Comparison of ENCODE assay signal across 13 cellular contexts in genomic region chr6:33926451-33926850, GRCh38.
A peak's percentile ranks its signal among the peaks of the same experiment; 100 is the strongest.
DNase-seq lines count a peak whose midpoint lies in the region; ATAC-seq and TF ChIP-seq lines count a peak whose summit lies in the region.
"Had no signal": no experiment of that assay in that cellular context is flagged by ENCODE, and none has a peak within 500 bp of the region (broad histone marks: within the 10 kb centered on the region; RNA-seq: fewer than 3 reads in every experiment).

No MANE protein-coding gene starts in this region.

- no peak overlapping the region for H3K27ac Mint-ChIP-seq in activated CD8-positive, alpha-beta T cell treated with anti-CD3 and anti-CD28 coated beads, Interleukin-2, amount 10 ng/mL, durations not matched to agents 7 days and 5 days
- H3K27ac Mint-ChIP-seq in neural progenitor cell, result no peak overlapping the region

- no peak overlapping the region for H2AK5ac ChIP-seq in neuronal stem cell (ENCODE audit: low read depth, low read length)

- no peak overlapping the region for H3K9ac ChIP-seq in neural progenitor cell
- H3K9ac ChIP-seq in neuronal stem cell (ENCODE audit: low read depth, low read length, poor library complexity), result no peak overlapping the region

- H3K4ac ChIP-seq in neuronal stem cell (ENCODE audit: low read length), result no peak overlapping the region

- H3K18ac ChIP-seq in neuronal stem cell (ENCODE audit: low read length), result no peak overlapping the region

- peak; percentile 35 for ATAC-seq in activated CD8-positive, alpha-beta T cell treated with anti-CD3 and anti-CD28 coated beads, Interleukin-2, amount 10 ng/mL, durations not matched to agents 7 days and 5 days
- no peak for ATAC-seq in HG03432 (IDR thresholded peaks at IDR 0.05; ENCODE audit: unreplicated experiment)

- H4K8ac ChIP-seq in neuronal stem cell (ENCODE audit: low read depth, low read length), result no peak overlapping the region

- no peaks in the 10 kb centered on the region for H3K79me1 ChIP-seq in neuronal stem cell (ENCODE audit: low read depth, low read length)

- H3F3A ChIP-seq in neural progenitor cell (ENCODE audit: low read depth), result no peaks in the 10 kb centered on the region

- no peak overlapping the region for H2BK120ac ChIP-seq in neuronal stem cell (ENCODE audit: low read depth, low read length)

- no peak overlapping the region for H3K4me3 Mint-ChIP-seq in activated CD8-positive, alpha-beta T cell treated with anti-CD3 and anti-CD28 coated beads, Interleukin-2, amount 10 ng/mL, durations not matched to agents 7 days and 5 days
- no peak overlapping the region for H3K4me3 Mint-ChIP-seq in neural progenitor cell

- H3K27me3 ChIP-seq in neural progenitor cell (no peaks in the 10 kb centered on the region), neuronal stem cell (ENCODE audit: control insufficient read depth in 3 of 3, insufficient read depth in 3 of 3, low read depth in 1 of 3, low read length in 3 of 3) (no peaks in the 10 kb centered on the region)
- H3K27me3 ChIP-seq: pancreas had no signal

- H3K9me3 ChIP-seq in neural progenitor cell (ENCODE audit: low read depth) (no peaks in the 10 kb centered on the region), neuronal stem cell (replicated peaks in 1 of 2; ENCODE audit: control insufficient read depth in 2 of 2, insufficient read depth in 1 of 2, low read depth in 1 of 2, low read length in 2 of 2) (no peaks in the 10 kb centered on the region)
- H3K9me3 ChIP-seq: pancreas had no signal

- H3K23ac ChIP-seq in neuronal stem cell (ENCODE audit: low read depth, low read length, poor library complexity), result no peak overlapping the region

- DNase-seq in NCI-H2171 treated with DMSO at 0.1 percent for 48 hours (lab: John Stamatoyannopoulos, UW) (peak; percentile 53), NCI-H2171 (lab: John Stamatoyannopoulos, UW) (no peak), NCI-H146 treated with DMSO at 0.1 percent for 48 hours (lab: John Stamatoyannopoulos, UW; ENCODE audit: unreplicated experiment) (peak; percentile 42), neural progenitor cell (ENCODE audit: low spot score) (peak; percentile 66), DMS153 treated with DMSO at 0.1 percent for 48 hours (lab: John Stamatoyannopoulos, UW; ENCODE audit: unreplicated experiment) (no peak), neuronal stem cell (ENCODE audit: low spot score) (no peak)
- no peak for DNase-seq in activated CD8-positive, alpha-beta T cell treated with anti-CD3 and anti-CD28 coated beads, Interleukin-2, amount 10 ng/mL, durations not matched to agents 7 days and 5 days
- DNase-seq: activated CD4-positive, alpha-beta T cell treated with anti-CD3 and anti-CD28 coated beads, Interleukin-2, amount 50 U/mL, for 48 hours; amniotic stem cell; pancreas; Right ventricle myocardium superior; trophoblast cell had no signal

- H2BK15ac ChIP-seq in neuronal stem cell (ENCODE audit: low read length), result no peak overlapping the region

- H3K27ac ChIP-seq in neural progenitor cell, result no peak overlapping the region
- H3K27ac ChIP-seq in neuronal stem cell (replicated peaks; ENCODE audit: low read length), result no peak overlapping the region
- H3K27ac ChIP-seq: pancreas had no signal

- CTCF ChIA-PET in activated CD8-positive, alpha-beta T cell treated with anti-CD3 and anti-CD28 coated beads, Interleukin-2, amount 10 ng/mL, durations not matched to agents 7 days and 5 days (lab: Charles Lee), result no interaction called here

- H3K4me2 ChIP-seq in neural progenitor cell (no peak overlapping the region), neuronal stem cell (ENCODE audit: insufficient read depth, low read length, poor library complexity, severe bottlenecking) (no peak overlapping the region)

- no peak overlapping the region for H3K4me3 ChIP-seq in neural progenitor cell
- no peak overlapping the region for H3K4me3 ChIP-seq in neuronal stem cell (ENCODE audit: low read length in 2 of 2)
- H3K4me3 ChIP-seq: pancreas had no signal

- no peaks in the 10 kb centered on the region for H4K20me1 ChIP-seq in neural progenitor cell (ENCODE audit: low read depth)

- no peak overlapping the region for H2BK5ac ChIP-seq in neuronal stem cell (ENCODE audit: low read length)

- POLR2A ChIA-PET in activated CD8-positive, alpha-beta T cell treated with anti-CD3 and anti-CD28 coated beads, Interleukin-2, amount 10 ng/mL, durations not matched to agents 7 days and 5 days (lab: Charles Lee), result no interaction called here

- no peaks in the 10 kb centered on the region for H3K36me3 ChIP-seq in neural progenitor cell
- H3K36me3 ChIP-seq in neuronal stem cell (replicated peaks in 1 of 2; ENCODE audit: control insufficient read depth in 2 of 2, insufficient read depth in 2 of 2, low read length in 2 of 2), result no peaks in the 10 kb centered on the region
- H3K36me3 ChIP-seq: pancreas had no signal

- no peak for TF ChIP-seq CTCF in neural progenitor cell (IDR thresholded peaks at IDR 0.05)

- H3K4me1 Mint-ChIP-seq in activated CD8-positive, alpha-beta T cell treated with anti-CD3 and anti-CD28 coated beads, Interleukin-2, amount 10 ng/mL, durations not matched to agents 7 days and 5 days (ENCODE audit: low read depth), result peaks cover 18% of the 10 kb centered on the region
- peaks cover 23% of the 10 kb centered on the region for H3K4me1 Mint-ChIP-seq in neural progenitor cell

- no peak overlapping the region for H3K14ac ChIP-seq in neuronal stem cell (ENCODE audit: low read length)

- peaks cover 6% of the 10 kb centered on the region for H3K27me3 Mint-ChIP-seq in activated CD8-positive, alpha-beta T cell treated with anti-CD3 and anti-CD28 coated beads, Interleukin-2, amount 10 ng/mL, durations not matched to agents 7 days and 5 days (ENCODE audit: low read depth)
- H3K27me3 Mint-ChIP-seq in neural progenitor cell (ENCODE audit: insufficient read depth, low read depth), result peaks cover 4% of the 10 kb centered on the region

- H2AFZ ChIP-seq in neural progenitor cell (replicated peaks), result no peak overlapping the region
- no peak overlapping the region for H2AFZ ChIP-seq in neuronal stem cell (ENCODE audit: low read length)

- H3K9me3 Mint-ChIP-seq in activated CD8-positive, alpha-beta T cell treated with anti-CD3 and anti-CD28 coated beads, Interleukin-2, amount 10 ng/mL, durations not matched to agents 7 days and 5 days (ENCODE audit: insufficient read depth), result no peaks in the 10 kb centered on the region
- H3K9me3 Mint-ChIP-seq in neural progenitor cell, result peaks cover 12% of the 10 kb centered on the region

- H3K36me3 Mint-ChIP-seq in activated CD8-positive, alpha-beta T cell treated with anti-CD3 and anti-CD28 coated beads, Interleukin-2, amount 10 ng/mL, durations not matched to agents 7 days and 5 days (ENCODE audit: low read depth), result no peaks in the 10 kb centered on the region
- H3K36me3 Mint-ChIP-seq in neural progenitor cell, result no peaks in the 10 kb centered on the region

- H3K79me2 ChIP-seq in neural progenitor cell (ENCODE audit: low read depth), result no peaks in the 10 kb centered on the region

- no peak overlapping the region for H4K91ac ChIP-seq in neuronal stem cell (ENCODE audit: low read depth, low read length, poor library complexity)

- H2BK12ac ChIP-seq in neuronal stem cell (ENCODE audit: low read length), result no peak overlapping the region

- H3K4me1 ChIP-seq in neural progenitor cell (no peaks in the 10 kb centered on the region), neuronal stem cell (ENCODE audit: control insufficient read depth in 2 of 2, insufficient read depth in 1 of 2, low read depth in 1 of 2, low read length in 2 of 2) (no peaks in the 10 kb centered on the region)
- H3K4me1 ChIP-seq: pancreas had no signal

- WGBS in neuronal stem cell (ENCODE audit: extremely low coverage in 2 of 2, insufficient read length in 2 of 2, insufficient replicate concordance in 1 of 2), 2 donors, result no CpG with 5 or more reads among the region's 4 CpGs

Comparison
In these comparisons a context has a peak if more than half of its experiments do, and no peak if none do; other contexts are left out.
1. DNase-seq: peak in NCI-H2171 treated with DMSO at 0.1 percent for 48 hours (single experiment), NCI-H146 treated with DMSO at 0.1 percent for 48 hours (single experiment) and neural progenitor cell (single experiment); none in NCI-H2171 (single experiment), activated CD8-positive, alpha-beta T cell treated with anti-CD3 and anti-CD28 coated beads, Interleukin-2, amount 10 ng/mL, durations not matched to agents 7 days and 5 days (single experiment), DMS153 treated with DMSO at 0.1 percent for 48 hours (single experiment) and neuronal stem cell (single experiment).